12 cellular contexts compared by ENCODE assay signal in genomic region chr9:33946779-33947535, GRCh38.
DNase-seq lines count a peak whose midpoint lies in the region; TF ChIP-seq lines count a peak whose summit lies in the region.
"Had no signal": no experiment of that assay in that cellular context is flagged by ENCODE, and none has a peak within 500 bp of the region (broad histone marks: within the 10 kb centered on the region; RNA-seq: fewer than 3 reads in every experiment).

No MANE protein-coding gene starts in this region.

- no peaks in the 10 kb centered on the region for H3K9me3 ChIP-seq in Peyer's patch

- in situ Hi-C loops in ACHN (cut with HindIII; ENCODE audit: low pct_ligation_motif_present, low pct_unique_long_range_greater_than_20kb, low sequenced_read_pairs) (no loop called here), astrocyte of the spinal cord (cut with HindIII; ENCODE audit: low sequenced_read_pairs) (no loop called here)

- peaks cover 0 to 41% (median 0%) of the 10 kb centered on the region in 3 donors for H3K36me3 ChIP-seq in Peyer's patch

- TF ChIP-seq CTCF in astrocyte of the spinal cord (IDR thresholded peaks at IDR 0.05; ENCODE audit: low read depth, low read length) (no peak), Peyer's patch (IDR thresholded peaks at IDR 0.05) (no peak)

- TF ChIP-seq POLR2A in Peyer's patch (IDR thresholded peaks at IDR 0.05), result no peak

- DNase-seq in ACHN, result peak; percentile 95
- DNase-seq in HS-27A (ENCODE audit: low read depth), result peak; percentile 94
- peak; percentile 95 for DNase-seq in astrocyte of the spinal cord (ENCODE audit: low read depth, low spot score)
- peak; percentile 96 for DNase-seq in iris pigment epithelial cell (ENCODE audit: low read depth)
- no peak for DNase-seq in amygdala (lab: John Stamatoyannopoulos, UW)
- DNase-seq in caudate nucleus (lab: John Stamatoyannopoulos, UW), result no peak
- no peak for DNase-seq in Peyer's patch
- DNase-seq in NCI-H345 (lab: John Stamatoyannopoulos, UW), result no peak
- DNase-seq: activated CD4-positive, alpha-beta T cell treated with anti-CD3 and anti-CD28 coated beads for 36 hours; activated naive CD4-positive, alpha-beta T cell had no signal

- H3K4me1 ChIP-seq in Peyer's patch, result no peaks in the 10 kb centered on the region

- H3K4me3 ChIP-seq in astrocyte of the spinal cord (ENCODE audit: low read depth, low read length) (no peak overlapping the region), Peyer's patch (no peak overlapping the region)
- H3K4me3 ChIP-seq: skin epidermis had no signal

- H3K27ac ChIP-seq in caudate nucleus (ENCODE audit: low read depth, low read length), result no peak overlapping the region
- no peak overlapping the region for H3K27ac ChIP-seq in Peyer's patch
- H3K27ac ChIP-seq: C4-2B, skin epidermis had no signal

- H3K27me3 ChIP-seq in Peyer's patch, result no peaks in the 10 kb centered on the region

Comparison
In these comparisons a context has a peak if more than half of its experiments do, and no peak if none do; other contexts are left out.
1. DNase-seq: peak in ACHN (single experiment), HS-27A (single experiment), astrocyte of the spinal cord (single experiment) and iris pigment epithelial cell (single experiment); none in amygdala (0 of 56), caudate nucleus (0 of 61), Peyer's patch (0 of 3) and NCI-H345 (single experiment).